Comparison of ENCODE assay signal across 24 cellular contexts in the genomic region with DNA sequence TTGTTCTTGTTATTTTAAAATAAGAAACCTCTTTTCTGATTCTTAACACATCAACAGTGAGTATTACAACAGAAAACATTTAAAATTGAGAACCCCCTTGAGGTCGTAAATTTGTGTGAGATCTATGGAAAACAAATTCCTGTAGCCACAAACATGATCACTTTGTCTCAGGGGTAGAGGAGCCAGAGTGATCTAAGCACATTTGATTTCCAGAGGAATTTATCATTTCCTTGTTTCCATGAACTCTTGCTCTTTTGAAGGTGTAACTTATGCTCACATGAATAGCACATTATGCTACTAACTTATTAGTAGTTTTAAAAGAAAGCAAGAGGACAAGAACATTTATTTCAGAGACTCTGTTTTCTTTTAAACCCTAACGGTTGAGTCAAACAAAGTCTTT. TPM values are rescaled to one million over a fixed set of nuclear protein-coding genes. Genes with fewer than 3 reads are reported as not detected.
DNase-seq lines count a peak whose midpoint lies in the region; ATAC-seq, FAIRE-seq and TF ChIP-seq lines count a peak whose summit lies in the region.
"Had no signal": no experiment of that assay in that cellular context is flagged by ENCODE, and none has a peak within 500 bp of the region (broad histone marks: within the 10 kb centered on the region; RNA-seq: fewer than 3 reads in every experiment).

No MANE protein-coding gene starts in this region.

- intact Hi-C loops in endothelial cell of umbilical vein (cut with micrococcal nuclease), result no loop called here
- intact Hi-C loops in posterior cingulate gyrus (cut with DNase I), result no loop called here

- H3K79me2 ChIP-seq in endothelial cell of umbilical vein (ENCODE audit: control insufficient read depth, insufficient read depth, low read length), result no peaks in the 10 kb centered on the region

- H3K36me3 Mint-ChIP-seq in progenitor cell of endocrine pancreas (ENCODE audit: insufficient read depth), result peaks cover 7% of the 10 kb centered on the region
- H3K36me3 Mint-ChIP-seq: CD8-positive, alpha-beta memory T cell had no signal

- no peak for ATAC-seq in GM19463 (IDR thresholded peaks at IDR 0.05; ENCODE audit: unreplicated experiment)
- ATAC-seq: GM12878, GM23338 had no signal

- no peak overlapping the region for H3K27ac Mint-ChIP-seq in progenitor cell of endocrine pancreas
- H3K27ac Mint-ChIP-seq: CD8-positive, alpha-beta memory T cell; GM23338 had no signal

- DNase-seq in COLO829 (ENCODE audit: low spot score) (peak; percentile 16), endothelial cell of umbilical vein (ENCODE audit: low read depth, low spot score) (peak; percentile 53), iris pigment epithelial cell (ENCODE audit: low read depth) (peak; percentile 10), progenitor cell of endocrine pancreas (ENCODE audit: low spot score, unreplicated experiment) (no peak), superior temporal gyrus (ENCODE audit: extremely low spot score) (no peak), posterior cingulate gyrus (no peak)
- DNase-seq: CD8-positive, alpha-beta memory T cell; DMS79 treated with DMSO at 0.1 percent for 48 hours; NCI-H1105 treated with DMSO at 0.1 percent for 48 hours; NCI-H1930; NCI-H69; NK-92 treated with Interleukin-12 subunit alpha and Interleukin-12 subunit beta, amount 100 ng/mL, for 24 hours; OCI-M1; RPMI8226 had no signal

- BruUV-seq in endothelial cell of umbilical vein (replicated peaks; lab: Mats Ljungman, UMichigan), result no TSS peak

- H3K27me3 ChIP-seq in endothelial cell of umbilical vein (ENCODE audit: control insufficient read depth in 2 of 2, insufficient read depth in 2 of 2, low read length in 2 of 2) (no peaks in the 10 kb centered on the region), rectal smooth muscle tissue (ENCODE audit: control insufficient read depth, insufficient read depth, low read length) (no peaks in the 10 kb centered on the region)
- H3K27me3 ChIP-seq: BLaER1 treated with 17β-estradiol and CSF1 and Interleukin-3, amounts not matched to agents 10 nM and 100 nM had no signal

- no peak overlapping the region for H3K4me3 ChIP-seq in endothelial cell of umbilical vein (replicated peaks in 1 of 3; ENCODE audit: insufficient read depth in 1 of 3, low read depth in 1 of 3, low read length in 3 of 3)
- H3K4me3 ChIP-seq in rectal smooth muscle tissue (ENCODE audit: low read length), result no peak overlapping the region
- H3K4me3 ChIP-seq: BLaER1 treated with 17β-estradiol and CSF1 and Interleukin-3, amounts not matched to agents 10 nM and 100 nM; GM12878; GM23338 had no signal

- TF ChIP-seq POLR2A in endothelial cell of umbilical vein (IDR thresholded peaks at IDR 0.05; ENCODE audit: low read depth, low read length), result no peak

- H3K27ac ChIP-seq in endothelial cell of umbilical vein (ENCODE audit: insufficient read depth, low read depth, low read length) (peak overlapping the region; percentile 23), rectal smooth muscle tissue (ENCODE audit: low read depth, low read length) (peak overlapping the region; percentile 30)
- H3K27ac ChIP-seq: BLaER1 treated with 17β-estradiol and CSF1 and Interleukin-3, amounts not matched to agents 10 nM and 100 nM; HL-60 had no signal

- POLR2A ChIA-PET in endothelial cell of umbilical vein (lab: Charles Lee), result interaction anchor here (0.7 kb wide), 1 partner anchor 55 kb away, joined by 3 read pairs; no protein-coding TSS in a partner anchor

- peaks cover 8% of the 10 kb centered on the region for H3K4me1 ChIP-seq in endothelial cell of umbilical vein (ENCODE audit: control insufficient read depth, extremely low read depth, insufficient read depth, low read length)
- H3K4me1 ChIP-seq in rectal smooth muscle tissue (ENCODE audit: control insufficient read depth, insufficient read depth, low read length), result peaks cover 3% of the 10 kb centered on the region
- H3K4me1 ChIP-seq: BLaER1 treated with 17β-estradiol and CSF1 and Interleukin-3, amounts not matched to agents 10 nM and 100 nM had no signal

- CTCF ChIA-PET in endothelial cell of umbilical vein (lab: Charles Lee), result interaction anchor here (1.0 to 1.7 kb wide), 3 partner anchors 111 to 194 kb away, joined by 3 to 9 read pairs (median 4); no protein-coding TSS in a partner anchor

- TF ChIP-seq CTCF in endothelial cell of umbilical vein (IDR thresholded peaks at IDR 0.05; ENCODE audit: extremely low read depth in 1 of 2, insufficient read depth in 1 of 2, low read depth in 1 of 2, low read length in 2 of 2) (no peak), progenitor cell of endocrine pancreas (IDR thresholded peaks at IDR 0.05; ENCODE audit: unreplicated experiment) (no peak)

- no peaks in the 10 kb centered on the region for H3K27me3 Mint-ChIP-seq in progenitor cell of endocrine pancreas

- peaks cover 1% of the 10 kb centered on the region for H3K4me1 Mint-ChIP-seq in progenitor cell of endocrine pancreas (ENCODE audit: low read depth)
- H3K4me1 Mint-ChIP-seq: CD8-positive, alpha-beta memory T cell had no signal

- H3K9ac ChIP-seq in endothelial cell of umbilical vein (replicated peaks; ENCODE audit: extremely low read depth, insufficient read depth, low read length) (no peak overlapping the region), rectal smooth muscle tissue (ENCODE audit: low read length) (no peak overlapping the region)
- H3K9ac ChIP-seq: BLaER1 treated with 17β-estradiol and CSF1 and Interleukin-3, amounts not matched to agents 10 nM and 100 nM had no signal

- H3K36me3 ChIP-seq in endothelial cell of umbilical vein (ENCODE audit: control insufficient read depth in 2 of 2, extremely low read depth in 1 of 2, insufficient read depth in 2 of 2, low read length in 2 of 2) (no peaks in the 10 kb centered on the region), rectal smooth muscle tissue (ENCODE audit: control insufficient read depth, insufficient read depth, low read length) (no peaks in the 10 kb centered on the region)

- no peak overlapping the region for H3K4me3 Mint-ChIP-seq in progenitor cell of endocrine pancreas (ENCODE audit: low read depth)
- H3K4me3 Mint-ChIP-seq: CD8-positive, alpha-beta memory T cell; GM23338 had no signal

- H2AFZ ChIP-seq in endothelial cell of umbilical vein (ENCODE audit: low read depth, low read length), result no peak overlapping the region
- H2AFZ ChIP-seq: GM23338 had no signal

- H3K9me3 Mint-ChIP-seq in progenitor cell of endocrine pancreas (ENCODE audit: low read depth), result peaks cover 26% of the 10 kb centered on the region
- H3K9me3 Mint-ChIP-seq: GM23338 had no signal

- H3K4me2 ChIP-seq in endothelial cell of umbilical vein (ENCODE audit: insufficient read depth, low read length), result no peak overlapping the region
- H3K4me2 ChIP-seq: BLaER1 treated with 17β-estradiol and CSF1 and Interleukin-3, amounts not matched to agents 10 nM and 100 nM; GM23338 had no signal

- H3K9me1 ChIP-seq in endothelial cell of umbilical vein (replicated peaks; ENCODE audit: control insufficient read depth, extremely low read depth, insufficient read depth, low read length), result no peaks in the 10 kb centered on the region

- peak; percentile 68 for FAIRE-seq in endothelial cell of umbilical vein (lab: Jason Lieb, UNC)
- FAIRE-seq: A204.1, G401.6, GM12878, HTR-8/SVneo had no signal

- H3K9me3 ChIP-seq in endothelial cell of umbilical vein (replicated peaks; ENCODE audit: control insufficient read depth, insufficient read depth, low read length), result no peaks in the 10 kb centered on the region

- H4K20me1 ChIP-seq in endothelial cell of umbilical vein (replicated peaks; ENCODE audit: control insufficient read depth, extremely low read depth, insufficient read depth, low read length), result no peaks in the 10 kb centered on the region
- H4K20me1 ChIP-seq: BLaER1 treated with 17β-estradiol and CSF1 and Interleukin-3, amounts not matched to agents 10 nM and 100 nM had no signal

- dilution Hi-C loops in endothelial cell of umbilical vein (cut with MboI; ENCODE audit: extremely low pct_ligation_motif_present, low sequenced_read_pairs), result no loop called here

TF ChIP-seq in endothelial cell of umbilical vein, 7 proteins besides CTCF, POLR2A, EP300 and RAD21:
- TF ChIP-seq JUN (IDR thresholded peaks at IDR 0.05; ENCODE audit: borderline replicate concordance, insufficient read depth, insufficient read length, low read depth) (no peak), POLR2AphosphoS5 (IDR thresholded peaks at IDR 0.05; ENCODE audit: insufficient read depth, low read depth, low read length) (no peak), EZH2 (IDR thresholded peaks at IDR 0.05; ENCODE audit: borderline replicate concordance, low read depth, low read length, severe bottlenecking) (no peak), MAX (IDR thresholded peaks at IDR 0.05; ENCODE audit: insufficient read depth, insufficient read length) (no peak), FOS (IDR thresholded peaks at IDR 0.05; ENCODE audit: borderline replicate concordance, insufficient read depth, low read length) (no peak), MYC (IDR thresholded peaks at IDR 0.05; ENCODE audit: low read depth, low read length) (no peak), GATA2 (IDR thresholded peaks at IDR 0.05; ENCODE audit: insufficient read depth, insufficient read length, low read depth, low read length) (no peak)

RNA-seq across cellular contexts. Expression of gene ZCCHC12, which starts 28.1 kb away (rescaled TPM):
- total RNA-seq in endothelial cell of umbilical vein, result 0.18 and 0.29 TPM in 2 replicates
- 0.10 and 0.21 TPM in 2 replicates for polyA plus RNA-seq in endothelial cell of umbilical vein
- polyA plus RNA-seq in endothelial cell of umbilical vein (2011; cell fraction: cytosol; rRNA removed), result 0.20 and 0.23 TPM in 2 replicates
- 0.20 and 0.22 TPM in 2 replicates for polyA plus RNA-seq in endothelial cell of umbilical vein (2011; cell fraction: nucleus; rRNA removed)
- polyA plus RNA-seq in endothelial cell of umbilical vein (2012), result 0.15 TPM in 1 of 2 replicates, not detected in the other
- polyA minus RNA-seq in endothelial cell of umbilical vein, result 0.28 TPM in 1 of 2 replicates, not detected in the other
- not detected for polyA minus RNA-seq in endothelial cell of umbilical vein (2011; cell fraction: cytosol; rRNA and poly(A)+ RNA removed)
- not detected in 2 replicates for polyA minus RNA-seq in endothelial cell of umbilical vein (2011; cell fraction: nucleus; rRNA and poly(A)+ RNA removed)
- 2.3 and 3.2 TPM in 2 replicates for total RNA-seq in progenitor cell of endocrine pancreas
- total RNA-seq: CD8-positive, alpha-beta memory T cell; GM12878; LHCN-M2 had no signal

Comparison
In these comparisons a context has a peak if more than half of its experiments do, and no peak if none do; other contexts are left out.
1. DNase-seq: peak in COLO829 (single experiment), endothelial cell of umbilical vein (single experiment) and iris pigment epithelial cell (single experiment); none in progenitor cell of endocrine pancreas (single experiment), superior temporal gyrus (single experiment) and posterior cingulate gyrus (0 of 10).